ENCODE assay signal across 9 cellular contexts in genomic region chr14:38431156-38431555, GRCh38.
"Had no signal": no experiment of that assay in that cellular context is flagged by ENCODE, and none has a peak within 500 bp of the region (broad histone marks: within the 10 kb centered on the region; RNA-seq: fewer than 3 reads in every experiment).

No MANE protein-coding gene starts in this region.

- H3K4me3 ChIP-seq: GM23248, HAP-1 had no signal

- FAIRE-seq: HTR-8/SVneo had no signal

- H3K4me1 ChIP-seq: HAP-1 had no signal

- H3K36me3 ChIP-seq: HAP-1 had no signal

- H3K9me3 ChIP-seq: HAP-1 had no signal

- DNase-seq: GM23248, GOT3, H7, HFFc6, KBM-7 had no signal

- H3K9ac ChIP-seq: GM23248, KMS-11 had no signal

- H3K4me2 ChIP-seq: KMS-11 had no signal

- H2AFZ ChIP-seq: GM23248 had no signal

- H3K27ac ChIP-seq: GM23248, KMS-11 had no signal

- ATAC-seq: HCT116 had no signal
